In the genomic region with DNA sequence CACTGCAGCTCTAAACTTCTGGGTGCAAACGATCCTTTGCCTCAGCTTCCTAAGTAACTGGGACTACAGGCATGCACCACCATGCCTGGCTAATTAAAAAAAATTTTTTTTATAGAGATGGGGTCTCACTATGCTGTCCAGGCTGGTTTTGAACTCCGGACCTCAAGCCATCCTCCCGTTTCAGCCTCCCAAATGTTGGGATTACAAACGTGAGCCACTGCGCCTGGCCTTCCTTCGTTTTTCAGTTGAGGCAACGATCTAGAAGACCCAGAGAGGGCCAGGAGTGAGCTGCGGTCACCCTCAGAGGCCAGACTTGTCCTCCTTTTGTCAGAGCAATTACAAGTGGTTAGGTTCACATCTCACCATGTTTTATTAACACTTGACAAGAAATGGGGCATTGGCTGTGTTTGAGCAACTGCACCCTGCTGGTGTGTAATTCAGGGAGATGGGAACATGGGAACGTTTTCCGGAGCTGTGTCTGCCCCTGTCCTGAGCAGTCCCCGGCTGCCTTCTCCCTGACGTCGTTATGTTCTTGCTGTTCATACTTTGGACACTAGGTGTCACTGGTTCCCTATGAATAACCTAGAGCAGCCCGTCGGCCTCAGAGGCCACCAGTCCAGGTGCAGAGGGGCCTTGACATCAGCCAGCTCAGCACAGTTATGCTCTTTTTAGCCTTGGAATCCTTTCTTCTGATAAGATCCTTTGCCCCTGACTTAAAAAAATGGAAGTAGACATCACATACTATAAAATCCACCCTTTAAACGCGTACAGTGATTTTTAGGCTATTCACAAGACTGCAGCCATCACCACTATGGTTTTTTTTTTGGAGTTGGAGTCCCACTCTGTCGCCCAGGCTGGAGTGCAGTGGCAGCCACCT, we compare ENCODE assay signal across 8 cellular contexts.
DNase-seq lines count a peak whose midpoint lies in the region; ATAC-seq and TF ChIP-seq lines count a peak whose summit lies in the region.

No MANE protein-coding gene starts in this region.

- no peak overlapping the region for H3K4me2 ChIP-seq in PC-9

- no peaks in the 10 kb centered on the region for H3F3A ChIP-seq in PC-9 (ENCODE audit: insufficient read depth, low read depth)

- H2AFZ ChIP-seq in PC-9, result no peak overlapping the region

- peaks cover 25% of the 10 kb centered on the region for H3K27me3 Mint-ChIP-seq in activated T-cell treated with anti-CD3 and anti-CD28 coated beads, Interleukin-2, amount 50 U/mL, for 4 hours (ENCODE audit: low read depth)
- H3K27me3 Mint-ChIP-seq in type B pancreatic cell, result peaks cover 29% of the 10 kb centered on the region

- H3K9me3 Mint-ChIP-seq in activated T-cell treated with anti-CD3 and anti-CD28 coated beads, Interleukin-2, amount 50 U/mL, for 4 hours, result peaks cover 5% of the 10 kb centered on the region
- peaks cover 13% of the 10 kb centered on the region for H3K9me3 Mint-ChIP-seq in type B pancreatic cell

- POLR2A ChIA-PET in PC-9 (lab: Charles Lee; ENCODE audit: unreplicated experiment), result no interaction called here

- no peaks in the 10 kb centered on the region for H3K36me3 Mint-ChIP-seq in activated T-cell treated with anti-CD3 and anti-CD28 coated beads, Interleukin-2, amount 50 U/mL, for 4 hours (ENCODE audit: insufficient read depth)
- no peaks in the 10 kb centered on the region for H3K36me3 Mint-ChIP-seq in type B pancreatic cell

- H3K27me3 ChIP-seq in PC-9 (ENCODE audit: insufficient read depth, low read depth), result peaks cover 29% of the 10 kb centered on the region

- no peak overlapping the region for H3K4me3 ChIP-seq in PC-9
- no peak overlapping the region for H3K4me3 ChIP-seq in fibroblast of pulmonary artery (replicated peaks; ENCODE audit: low read depth, low read length)

- no peaks in the 10 kb centered on the region for H3K9me2 ChIP-seq in PC-9 (ENCODE audit: insufficient read depth)

- intact Hi-C loops in PC-9 (cut with micrococcal nuclease; ENCODE audit: unreplicated experiment), result no loop called here

- H3K27ac Mint-ChIP-seq in type B pancreatic cell, result no peak overlapping the region

- peak; percentile 69 for DNase-seq in EL
- peak; percentile 83 for DNase-seq in KBM-7
- peak; percentile 41 to 60 for DNase-seq in PC-9
- DNase-seq in activated T-cell treated with anti-CD3 and anti-CD28 coated beads, Interleukin-2, amount 50 U/mL, for 4 hours, result peak; percentile 27
- DNase-seq in fibroblast of pulmonary artery (ENCODE audit: low read depth), result peak; percentile 79
- peak; percentile 34 for DNase-seq in non-pigmented ciliary epithelial cell (ENCODE audit: low read depth)
- peak; percentile 74 for DNase-seq in type B pancreatic cell (ENCODE audit: extremely low spot score, unreplicated experiment)

- no peaks in the 10 kb centered on the region for H3K4me1 ChIP-seq in PC-9 (replicated peaks; ENCODE audit: insufficient read depth)

- no peak overlapping the region for H3K4me3 Mint-ChIP-seq in activated T-cell treated with anti-CD3 and anti-CD28 coated beads, Interleukin-2, amount 50 U/mL, for 4 hours
- H3K4me3 Mint-ChIP-seq in type B pancreatic cell, result no peak overlapping the region

- CTCF ChIA-PET in PC-9 (lab: Charles Lee), result no interaction called here

- H3K4me1 Mint-ChIP-seq in activated T-cell treated with anti-CD3 and anti-CD28 coated beads, Interleukin-2, amount 50 U/mL, for 4 hours (ENCODE audit: low read depth), result no peaks in the 10 kb centered on the region
- H3K4me1 Mint-ChIP-seq in type B pancreatic cell (ENCODE audit: unreplicated experiment), result peaks cover 4% of the 10 kb centered on the region

- no peaks in the 10 kb centered on the region for H4K20me1 ChIP-seq in PC-9 (ENCODE audit: insufficient read depth)

- BruUV-seq in PC-9 (replicated peaks; lab: Mats Ljungman, UMichigan), result no TSS peak

- H3K27ac ChIP-seq in PC-9, result no peak overlapping the region

- H3K79me2 ChIP-seq in PC-9 (ENCODE audit: low read depth), result no peaks in the 10 kb centered on the region

- H3K9me3 ChIP-seq in PC-9 (ENCODE audit: insufficient read depth, low read depth), result no peaks in the 10 kb centered on the region

- no peaks in the 10 kb centered on the region for H3K36me3 ChIP-seq in PC-9 (ENCODE audit: low read depth)

- in situ Hi-C loops in KBM-7 (cut with MboI; ENCODE audit: low pct_unique_long_range_greater_than_20kb, low sequenced_read_pairs), result no loop called here

- peak; percentile 86 for ATAC-seq in GM21619 (IDR thresholded peaks at IDR 0.05; ENCODE audit: unreplicated experiment)
- ATAC-seq in activated T-cell treated with anti-CD3 and anti-CD28 coated beads, Interleukin-2, amount 50 U/mL, for 4 hours, result peak; percentile 84

- TF ChIP-seq CTCF in PC-9 (conservative IDR thresholded peaks at IDR 0.05), result peak; percentile 85
- TF ChIP-seq CTCF in fibroblast of pulmonary artery (IDR thresholded peaks at IDR 0.05; ENCODE audit: low read length, missing control alignments), result peak; percentile 78
- TF ChIP-seq CTCF in type B pancreatic cell (conservative IDR thresholded peaks at IDR 0.05), result peak; percentile 87

Comparison
In these comparisons a context has a peak if more than half of its experiments do, and no peak if none do; other contexts are left out.
1. DNase-seq: peak in every context shown above with its lines; median percentile 83 in KBM-7; 79 in fibroblast of pulmonary artery; 74 in type B pancreatic cell; 69 in EL; 50 in PC-9; 34 in non-pigmented ciliary epithelial cell; 27 in activated T-cell treated with anti-CD3 and anti-CD28 coated beads, Interleukin-2, amount 50 U/mL, for 4 hours.